23 cellular contexts compared by ENCODE assay signal in the genomic region with DNA sequence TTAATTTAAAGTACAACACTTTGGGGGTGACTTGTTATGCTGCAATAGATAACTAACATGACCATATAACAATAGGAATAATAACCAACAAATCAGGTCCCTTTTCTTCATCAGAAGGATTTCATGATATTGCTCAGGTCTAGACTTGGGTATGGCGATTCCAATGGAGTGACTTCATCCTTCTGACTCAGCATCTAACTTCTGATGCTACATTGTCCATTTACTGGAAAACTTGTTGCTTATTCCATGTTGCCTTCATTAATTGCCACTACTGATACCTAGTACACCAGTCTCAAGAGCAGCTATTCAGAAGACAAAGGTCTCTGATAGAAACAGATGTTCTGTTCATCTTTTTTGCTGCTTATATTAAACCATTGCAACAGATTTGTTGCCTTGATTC.
DNase-seq lines count a peak whose midpoint lies in the region; ATAC-seq, FAIRE-seq and TF ChIP-seq lines count a peak whose summit lies in the region.
"Had no signal": no experiment of that assay in that cellular context is flagged by ENCODE, and none has a peak within 500 bp of the region (broad histone marks: within the 10 kb centered on the region; RNA-seq: fewer than 3 reads in every experiment).

No MANE protein-coding gene starts in this region.

- ATAC-seq in foreskin keratinocyte (peak; percentile 79), GM18517 (IDR thresholded peaks at IDR 0.05; ENCODE audit: unreplicated experiment) (no peak)
- ATAC-seq: CD8-positive, alpha-beta T cell; GM23338; HCT116; K562; PC-3 had no signal

- TF ChIP-seq CTCF in astrocyte of the spinal cord (IDR thresholded peaks at IDR 0.05; ENCODE audit: low read depth, low read length) (no peak), foreskin keratinocyte (conservative IDR thresholded peaks at IDR 0.05) (no peak)

- no peak overlapping the region for H3K27ac ChIP-seq in foreskin keratinocyte
- H3K27ac ChIP-seq: BLaER1, SK-N-MC had no signal

- in situ Hi-C loops in astrocyte of the spinal cord (cut with HindIII; ENCODE audit: low sequenced_read_pairs) = no loop called here

- no peak overlapping the region for H3K4me3 ChIP-seq in astrocyte of the spinal cord (ENCODE audit: low read depth, low read length)
- H3K4me3 ChIP-seq: BLaER1, GM23338, K562, SK-N-MC had no signal

- no peaks in the 10 kb centered on the region for H3K27me3 ChIP-seq in foreskin keratinocyte
- H3K27me3 ChIP-seq: BLaER1 had no signal

- FAIRE-seq in urothelium cell line (lab: Jason Lieb, UNC) = no peak
- FAIRE-seq: D721Med, GM12892, K562 had no signal

- peaks cover 38% of the 10 kb centered on the region for H3K4me1 ChIP-seq in foreskin keratinocyte
- H3K4me1 ChIP-seq: BLaER1 had no signal

- peak; percentile 64 for DNase-seq in M059J (ENCODE audit: low read depth)
- peak; percentile 65 for DNase-seq in astrocyte of the spinal cord (ENCODE audit: low read depth, low spot score)
- peak in 1 of 2 donors; percentile 86 for DNase-seq in foreskin keratinocyte
- no peak for DNase-seq in stimulated activated CD4-positive, alpha-beta T cell treated with anti-CD3 and anti-CD28 coated beads, Interleukin-12 subunit alpha, Interleukin-12 subunit beta, amount 100 ng/mL, for 4 hours
- no peak for DNase-seq in urothelium cell line (ENCODE audit: low spot score)
- DNase-seq in middle frontal gyrus (ENCODE audit: extremely low spot score, low spot score) = no peak
- DNase-seq: CD8-positive, alpha-beta T cell; DMS79; MV-4-11; NCI-H1417 treated with DMSO at 0.1 percent for 48 hours; NCI-H1930; NCI-H2171; NCI-H82; PC-3; Right ventricle myocardium superior had no signal

Comparison
In these comparisons a context has a peak if more than half of its experiments do, and no peak if none do; other contexts are left out.
1. DNase-seq: peak in M059J (single experiment) and astrocyte of the spinal cord (single experiment); none in stimulated activated CD4-positive, alpha-beta T cell treated with anti-CD3 and anti-CD28 coated beads, Interleukin-12 subunit alpha, Interleukin-12 subunit beta, amount 100 ng/mL, for 4 hours (single experiment), urothelium cell line (single experiment) and middle frontal gyrus (single experiment).